In genomic region chr19:58150328-58150921, GRCh38 we compare ENCODE assay signal across 8 cellular contexts. TPM values are rescaled to one million over a fixed set of nuclear protein-coding genes. Genes with fewer than 3 reads are reported as not detected.
A peak's percentile ranks its signal among the peaks of the same experiment; 100 is the strongest.
DNase-seq lines count a peak whose midpoint lies in the region; FAIRE-seq and TF ChIP-seq lines count a peak whose summit lies in the region.

TSS of gene ZNF329 (minus strand) at chr19:58150789. CDS start at chr19:58129503, 21,286 bp downstream.

- H3K27ac ChIP-seq in HL-60 (replicated peaks) (peak within 1 kb of the TSS; percentile 79), OCI-LY3 (ENCODE audit: low read length) (peak within 1 kb of the TSS; percentile 53)

- peak; percentile 54 for DNase-seq in AG09319 (ENCODE audit: extremely low read depth, low read depth)
- DNase-seq in GM19239 (ENCODE audit: insufficient read length, low spot score) = peak; percentile 89
- DNase-seq in HL-60 (ENCODE audit: low read depth in 1 of 2, low spot score in 1 of 2) = peak; percentile 64 to 86
- DNase-seq in activated T-cell treated with anti-CD3 and anti-CD28 coated beads for 48 hours (ENCODE audit: low read depth) = peak; percentile 94
- peak; percentile 88 to 92 for DNase-seq in erythroblast (lab: John Stamatoyannopoulos, UW)
- DNase-seq in mucosa of gallbladder (ENCODE audit: low spot score) = peak; percentile 92
- peak; percentile 84 to 89 for DNase-seq in stimulated activated CD8-positive, alpha-beta memory T cell treated with anti-CD3 and anti-CD28 coated beads, Interleukin-4, amount 100 ng/mL, for 1 hour (ENCODE audit: low read depth in 2 of 2, low spot score in 1 of 2)

- peak; percentile 60 for TF ChIP-seq POLR2A in erythroblast (IDR thresholded peaks at IDR 0.05; ENCODE audit: low read length)

- H3K79me2 ChIP-seq in OCI-LY3 (ENCODE audit: low read length) = peaks cover 18% of the 10 kb centered on the region

- peak; percentile 63 for FAIRE-seq in GM19239 (lab: Jason Lieb, UNC)

- H3K4me3 ChIP-seq in HL-60 (replicated peaks; ENCODE audit: insufficient read depth, low read length) (peak within 1 kb of the TSS; percentile 99), OCI-LY3 (ENCODE audit: low read length) (peak within 1 kb of the TSS; percentile 82)

- H3K36me3 ChIP-seq in OCI-LY3 (replicated peaks; ENCODE audit: low read depth, low read length) = peaks cover 20% of the 10 kb centered on the region

- H4K20me1 ChIP-seq in OCI-LY3 (ENCODE audit: insufficient read depth, low read length) = no peaks in the 10 kb centered on the region

- H3K27me3 ChIP-seq in HL-60 (ENCODE audit: insufficient read depth, poor library complexity, severe bottlenecking) = no peaks in the 10 kb centered on the region
- no peaks in the 10 kb centered on the region for H3K27me3 ChIP-seq in OCI-LY3 (ENCODE audit: low read depth, low read length)

- H3K9ac ChIP-seq in OCI-LY3 (ENCODE audit: low read length) = peak within 1 kb of the TSS; percentile 86

- peaks cover 10% of the 10 kb centered on the region for H3K4me1 ChIP-seq in OCI-LY3 (ENCODE audit: low read length)

- H2AFZ ChIP-seq in OCI-LY3 (ENCODE audit: low read depth, low read length) = peak within 1 kb of the TSS; percentile 98

- H3K9me3 ChIP-seq in OCI-LY3 (ENCODE audit: insufficient read depth, low read length) = peaks cover 25% of the 10 kb centered on the region

- H3K4me2 ChIP-seq in OCI-LY3 (ENCODE audit: low read length) = peak within 1 kb of the TSS; percentile 81

- TF ChIP-seq CTCF in AG09319 (IDR thresholded peaks at IDR 0.05; ENCODE audit: low read depth, low read length) (no peak), HL-60 (IDR thresholded peaks at IDR 0.05; ENCODE audit: insufficient read depth, low read length) (no peak), OCI-LY3 (IDR thresholded peaks at IDR 0.05; ENCODE audit: low read depth, low read length) (no peak)

RNA-seq across cellular contexts. Expression of gene ZNF329, which starts in this region (rescaled TPM):
- 16.9 TPM for total RNA-seq in mucosa of gallbladder

Comparison
In these comparisons a context has a peak if more than half of its experiments do, and no peak if none do; other contexts are left out.
1. Peak in every context shown above with its lines: DNase-seq, H3K4me3 ChIP-seq and H3K27ac ChIP-seq.